8 cellular contexts compared by ENCODE assay signal in genomic region chr13:28659611-28659970, GRCh38. TPM values are rescaled to one million over a fixed set of nuclear protein-coding genes. Genes with fewer than 3 reads are reported as not detected.
DNase-seq lines count a peak whose midpoint lies in the region; ATAC-seq and TF ChIP-seq lines count a peak whose summit lies in the region.

No MANE protein-coding gene starts in this region.

- H3K4me1 ChIP-seq in A673 (ENCODE audit: insufficient read depth, low read length, poor library complexity, severe bottlenecking) (peaks cover 24% of the 10 kb centered on the region), sigmoid colon (peaks cover 0 to 52% (median 46%) of the 10 kb centered on the region in 4 donors)

- no peak for DNase-seq in A673 (ENCODE audit: low spot score)
- DNase-seq in fibroblast of the aortic adventitia (ENCODE audit: low read depth) = peak; percentile 75
- no peak for DNase-seq in sigmoid colon
- no peak for DNase-seq in NCI-H187 (lab: John Stamatoyannopoulos, UW)
- DNase-seq in NCI-H1048 (lab: John Stamatoyannopoulos, UW) = no peak

- H3K27me3 ChIP-seq in A673 (replicated peaks; ENCODE audit: insufficient read depth, low read depth, low read length, poor library complexity) = no peaks in the 10 kb centered on the region
- H3K27me3 ChIP-seq in sigmoid colon = no peaks in the 10 kb centered on the region

- H3K36me3 ChIP-seq in A673 (ENCODE audit: insufficient read depth, low read length, poor library complexity, severe bottlenecking) = peaks cover 32% of the 10 kb centered on the region
- H3K36me3 ChIP-seq in sigmoid colon = peaks cover 0 to 32% (median 18%) of the 10 kb centered on the region in 4 donors

- TF ChIP-seq EP300 in sigmoid colon (IDR thresholded peaks at IDR 0.05) = no peak

- H3K4me3 ChIP-seq in A673 (ENCODE audit: low read depth, low read length, poor library complexity, severe bottlenecking) = peak overlapping the region; percentile 97
- peak overlapping the region; percentile 96 for H3K4me3 ChIP-seq in WI38 (ENCODE audit: low read depth, low read length)
- peak overlapping the region; percentile 98 for H3K4me3 ChIP-seq in fibroblast of the aortic adventitia (ENCODE audit: low read depth, low read length)
- H3K4me3 ChIP-seq in sigmoid colon = peak overlapping the region; percentile 61 to 92 (median 75)

- ATAC-seq in GM18867 (IDR thresholded peaks at IDR 0.05; ENCODE audit: unreplicated experiment) (peak; percentile 36), HG03159 (IDR thresholded peaks at IDR 0.05; ENCODE audit: unreplicated experiment) (peak; percentile 23)

- TF ChIP-seq POLR2A in sigmoid colon (IDR thresholded peaks at IDR 0.05) = no peak

- 9 to 10% methylated on average over 4 of the region's 4 CpGs for WGBS in sigmoid colon, 2 donors

- H3K9me3 ChIP-seq in A673 (ENCODE audit: low read depth, low read length, poor library complexity, severe bottlenecking) (no peaks in the 10 kb centered on the region), sigmoid colon (no peaks in the 10 kb centered on the region)

- no TSS peak for BruUV-seq in A673 (replicated peaks; lab: Mats Ljungman, UMichigan)

- TF ChIP-seq CTCF in A673 (conservative IDR thresholded peaks at IDR 0.05; ENCODE audit: low read depth, low read length) = no peak
- TF ChIP-seq CTCF in WI38 (IDR thresholded peaks at IDR 0.05; ENCODE audit: low read depth, low read length) = no peak
- TF ChIP-seq CTCF in fibroblast of the aortic adventitia (IDR thresholded peaks at IDR 0.05; ENCODE audit: insufficient read depth, low read length) = no peak
- no peak for TF ChIP-seq CTCF in sigmoid colon (IDR thresholded peaks at IDR 0.05)

- CTCF ChIA-PET in A673 (lab: Charles Lee) = no interaction called here

- POLR2A ChIA-PET in A673 (lab: Charles Lee; ENCODE audit: low non-redundant PET) = no interaction called here

- intact Hi-C loops in A673 (cut with micrococcal nuclease; ENCODE audit: unreplicated experiment) = no loop called here
- intact Hi-C loops in sigmoid colon (cut with DNase I) = loop anchor here (2.0 to 10.0 kb wide), 3 partner anchors 59 to 525 kb away; partner anchors contain the start of genes PAN3 and SLC46A3

- H3K27ac ChIP-seq in A673 (ENCODE audit: low read depth, low read length, poor library complexity, severe bottlenecking) (peak overlapping the region; percentile 92), sigmoid colon (peak overlapping the region; percentile 86 to 96 (median 90))

RNA-seq across cellular contexts. Expression of gene POMP, which starts 0.7 kb away (rescaled TPM):
- total RNA-seq in A673 (2021) = 150 and 185 TPM in 2 replicates
- 147 and 154 TPM in 2 replicates for total RNA-seq in fibroblast of the aortic adventitia (ENCODE audit: low replicate concordance)
- total RNA-seq in sigmoid colon = 10 to 100 TPM; 38.6 to 96.4 (median 66.7) TPM
- 100 to 1,000 TPM; 101 to 163 (median 135) TPM for polyA plus RNA-seq in sigmoid colon

RNA-seq across cellular contexts. Expression of gene SLC46A3, which starts 59.2 kb away (rescaled TPM):
- total RNA-seq in A673 (2021) = 2.3 and 3.0 TPM in 2 replicates
- 3.4 TPM in 2 replicates for total RNA-seq in fibroblast of the aortic adventitia (ENCODE audit: low replicate concordance)
- 10 to 100 TPM; 14.1 to 18.2 (median 15.1) TPM for total RNA-seq in sigmoid colon
- polyA plus RNA-seq in sigmoid colon = 10 to 100 TPM in 1 of 3 donors, 1 to 10 TPM in 2; 6.7 to 25.6 (median 9.6) TPM
